In the genomic region with DNA sequence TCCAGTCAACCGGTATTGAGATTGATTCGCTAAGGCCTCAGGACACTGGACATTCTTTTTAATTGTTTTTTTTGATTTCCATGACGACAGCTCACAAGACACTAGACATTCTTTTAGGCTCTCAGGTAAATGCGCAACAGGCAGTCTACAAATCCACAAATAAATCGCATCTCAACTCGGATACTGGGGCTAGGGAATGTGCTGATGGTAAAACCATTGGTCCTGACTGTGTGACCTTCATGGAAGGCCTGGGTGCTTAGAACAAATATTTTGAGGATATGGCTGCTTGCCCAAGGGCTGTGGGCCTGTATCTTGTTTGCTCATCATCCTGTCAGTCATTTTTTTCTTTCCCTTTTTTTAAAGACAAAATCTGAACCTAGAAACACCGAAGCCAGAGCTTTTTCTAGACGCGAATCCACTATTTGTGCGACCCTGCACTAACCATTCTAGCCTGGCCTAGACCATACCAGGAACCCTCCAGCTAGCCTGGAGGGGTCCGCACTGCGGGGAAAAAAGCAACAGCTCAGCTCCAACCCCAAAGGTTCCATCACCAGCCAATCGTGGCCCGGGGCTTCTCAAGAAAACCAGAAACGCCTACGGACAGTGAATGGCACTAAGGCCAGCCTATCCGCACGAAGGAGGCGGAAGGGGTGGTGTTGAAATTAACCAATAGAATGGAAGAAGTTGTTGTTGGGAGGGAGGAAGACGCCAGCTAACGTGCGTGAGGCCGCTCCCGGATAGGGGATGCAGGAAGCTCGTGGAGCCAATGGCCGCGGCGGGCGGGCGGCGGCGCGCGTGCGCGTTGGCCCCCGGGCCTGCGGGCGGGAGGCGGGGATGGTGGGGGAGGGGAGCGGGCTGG, we compare ENCODE assay signal across 1 cellular context.
TF ChIP-seq lines count a peak whose summit lies in the region.

No MANE protein-coding gene starts in this region.

TF ChIP-seq in K562, 482 proteins besides CTCF, POLR2A, EP300 and RAD21 (continued from another document):
- TF ChIP-seq, protein P1, sequence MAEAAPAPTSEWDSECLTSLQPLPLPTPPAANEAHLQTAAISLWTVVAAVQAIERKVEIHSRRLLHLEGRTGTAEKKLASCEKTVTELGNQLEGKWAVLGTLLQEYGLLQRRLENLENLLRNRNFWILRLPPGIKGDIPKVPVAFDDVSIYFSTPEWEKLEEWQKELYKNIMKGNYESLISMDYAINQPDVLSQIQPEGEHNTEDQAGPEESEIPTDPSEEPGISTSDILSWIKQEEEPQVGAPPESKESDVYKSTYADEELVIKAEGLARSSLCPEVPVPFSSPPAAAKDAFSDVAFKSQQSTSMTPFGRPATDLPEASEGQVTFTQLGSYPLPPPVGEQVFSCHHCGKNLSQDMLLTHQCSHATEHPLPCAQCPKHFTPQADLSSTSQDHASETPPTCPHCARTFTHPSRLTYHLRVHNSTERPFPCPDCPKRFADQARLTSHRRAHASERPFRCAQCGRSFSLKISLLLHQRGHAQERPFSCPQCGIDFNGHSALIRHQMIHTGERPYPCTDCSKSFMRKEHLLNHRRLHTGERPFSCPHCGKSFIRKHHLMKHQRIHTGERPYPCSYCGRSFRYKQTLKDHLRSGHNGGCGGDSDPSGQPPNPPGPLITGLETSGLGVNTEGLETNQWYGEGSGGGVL (CRISPR knock-in tag; IDR thresholded peaks at IDR 0.05) = no peak
- TF ChIP-seq PHF8 (IDR thresholded peaks at IDR 0.05; ENCODE audit: borderline replicate concordance, low read length) (peak; percentile 38; the same call in 1 of the 2 replicates), RUNX1 (IDR thresholded peaks at IDR 0.05; ENCODE audit: low read depth) (no peak), TOE1 (IDR thresholded peaks at IDR 0.05; ENCODE audit: borderline replicate concordance) (0 out of 2 replicates have a peak, but pooled peaks have one; percentile 41), TOE1 (CRISPR knock-in tag; IDR thresholded peaks at IDR 0.05; ENCODE audit: borderline replicate concordance, low read depth) (no peak), RCOR1 (IDR thresholded peaks at IDR 0.05; ENCODE audit: borderline replicate concordance in 1 of 2, low read depth in 2 of 2, low read length in 2 of 2) (peak; percentile 23 to 28; a peak in 1 of 4 replicates), BCOR (IDR thresholded peaks at IDR 0.05) (no peak), ERF (CRISPR knock-in tag; IDR thresholded peaks at IDR 0.05) (0 out of 2 replicates have a peak, but pooled peaks have one; percentile 64), EP400 (IDR thresholded peaks at IDR 0.05) (peak; percentile 61), ETV6 (IDR thresholded peaks at IDR 0.05; ENCODE audit: borderline replicate concordance in 1 of 2, low read depth in 2 of 2, low read length in 1 of 2) (no peak), ETV6 (CRISPR knock-in tag; IDR thresholded peaks at IDR 0.05; ENCODE audit: borderline replicate concordance) (no peak), MBD2 (IDR thresholded peaks at IDR 0.05; ENCODE audit: borderline replicate concordance, low read depth) (peak; percentile 96), ASH1L (IDR thresholded peaks at IDR 0.05; ENCODE audit: borderline replicate concordance, low read depth, partially characterized antibody) (peak; percentile 95)
- TF ChIP-seq, protein P2, sequence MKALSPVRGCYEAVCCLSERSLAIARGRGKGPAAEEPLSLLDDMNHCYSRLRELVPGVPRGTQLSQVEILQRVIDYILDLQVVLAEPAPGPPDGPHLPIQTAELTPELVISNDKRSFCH (CRISPR knock-in tag; IDR thresholded peaks at IDR 0.05) = no peak
- TF ChIP-seq, protein P2 (tag; IDR thresholded peaks at IDR 0.05) = peak; percentile 81
- TF ChIP-seq, protein P3, sequence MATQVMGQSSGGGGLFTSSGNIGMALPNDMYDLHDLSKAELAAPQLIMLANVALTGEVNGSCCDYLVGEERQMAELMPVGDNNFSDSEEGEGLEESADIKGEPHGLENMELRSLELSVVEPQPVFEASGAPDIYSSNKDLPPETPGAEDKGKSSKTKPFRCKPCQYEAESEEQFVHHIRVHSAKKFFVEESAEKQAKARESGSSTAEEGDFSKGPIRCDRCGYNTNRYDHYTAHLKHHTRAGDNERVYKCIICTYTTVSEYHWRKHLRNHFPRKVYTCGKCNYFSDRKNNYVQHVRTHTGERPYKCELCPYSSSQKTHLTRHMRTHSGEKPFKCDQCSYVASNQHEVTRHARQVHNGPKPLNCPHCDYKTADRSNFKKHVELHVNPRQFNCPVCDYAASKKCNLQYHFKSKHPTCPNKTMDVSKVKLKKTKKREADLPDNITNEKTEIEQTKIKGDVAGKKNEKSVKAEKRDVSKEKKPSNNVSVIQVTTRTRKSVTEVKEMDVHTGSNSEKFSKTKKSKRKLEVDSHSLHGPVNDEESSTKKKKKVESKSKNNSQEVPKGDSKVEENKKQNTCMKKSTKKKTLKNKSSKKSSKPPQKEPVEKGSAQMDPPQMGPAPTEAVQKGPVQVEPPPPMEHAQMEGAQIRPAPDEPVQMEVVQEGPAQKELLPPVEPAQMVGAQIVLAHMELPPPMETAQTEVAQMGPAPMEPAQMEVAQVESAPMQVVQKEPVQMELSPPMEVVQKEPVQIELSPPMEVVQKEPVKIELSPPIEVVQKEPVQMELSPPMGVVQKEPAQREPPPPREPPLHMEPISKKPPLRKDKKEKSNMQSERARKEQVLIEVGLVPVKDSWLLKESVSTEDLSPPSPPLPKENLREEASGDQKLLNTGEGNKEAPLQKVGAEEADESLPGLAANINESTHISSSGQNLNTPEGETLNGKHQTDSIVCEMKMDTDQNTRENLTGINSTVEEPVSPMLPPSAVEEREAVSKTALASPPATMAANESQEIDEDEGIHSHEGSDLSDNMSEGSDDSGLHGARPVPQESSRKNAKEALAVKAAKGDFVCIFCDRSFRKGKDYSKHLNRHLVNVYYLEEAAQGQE (CRISPR knock-in tag; IDR thresholded peaks at IDR 0.05; ENCODE audit: low read depth) = peak; percentile 63; the same call in 1 of the 2 replicates
